8 cellular contexts compared by ENCODE assay signal in the genomic region with DNA sequence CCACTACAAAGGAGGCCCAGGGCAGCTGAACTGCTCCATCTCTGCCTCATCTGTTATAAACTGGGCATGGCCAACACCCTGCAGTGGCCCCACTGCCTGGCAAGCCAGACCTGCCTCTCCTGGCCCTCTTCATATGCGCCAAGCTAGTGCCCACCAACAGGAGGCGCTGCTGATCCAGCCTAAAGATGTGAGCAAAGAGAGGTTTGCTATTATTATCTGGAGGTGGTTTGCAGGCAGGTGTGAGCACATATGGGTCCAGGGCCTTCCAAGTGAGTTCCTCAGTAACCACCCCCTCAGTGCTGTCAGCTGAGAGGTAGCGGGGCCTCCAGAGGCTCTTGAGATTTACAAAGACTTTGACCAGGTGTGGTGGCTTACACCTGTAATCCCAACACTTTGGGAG.
DNase-seq lines count a peak whose midpoint lies in the region; ATAC-seq and TF ChIP-seq lines count a peak whose summit lies in the region.

No MANE protein-coding gene starts in this region.

- H3K36me3 ChIP-seq in CD8-positive, alpha-beta T cell (ENCODE audit: insufficient read depth, low read length) = no peaks in the 10 kb centered on the region

- CTCF ChIA-PET in CD8-positive, alpha-beta T cell (lab: Charles Lee) = interaction anchor here (0.6 to 3.5 kb wide), 11 partner anchors 10 to 409 kb away, joined by 3 to 21 read pairs (median 4); no protein-coding TSS in a partner anchor

- POLR2A ChIA-PET in CD8-positive, alpha-beta T cell (lab: Charles Lee) = no interaction called here

- no peak overlapping the region for H3K27ac Mint-ChIP-seq in CD8-positive, alpha-beta T cell

- no peaks in the 10 kb centered on the region for H3K9me3 Mint-ChIP-seq in CD8-positive, alpha-beta T cell

- no peaks in the 10 kb centered on the region for H3K9me3 ChIP-seq in CD8-positive, alpha-beta T cell (ENCODE audit: low read length)

- H3K27ac ChIP-seq in CD8-positive, alpha-beta T cell (ENCODE audit: low read depth, low read length) = no peak overlapping the region

- intact Hi-C loops in CD8-positive, alpha-beta T cell (cut with DNase I, micrococcal nuclease) = loop anchor here (1.0 to 10.0 kb wide), 4 partner anchors 291 to 693 kb away; no protein-coding TSS in a partner anchor

- peaks cover 11% of the 10 kb centered on the region for H3K4me1 ChIP-seq in CD8-positive, alpha-beta T cell (ENCODE audit: insufficient read depth, low read length)

- peaks cover 17% of the 10 kb centered on the region for H3K27me3 Mint-ChIP-seq in CD8-positive, alpha-beta T cell (ENCODE audit: low read depth)

- no peaks in the 10 kb centered on the region for H3K36me3 Mint-ChIP-seq in CD8-positive, alpha-beta T cell

- ATAC-seq in CD8-positive, alpha-beta T cell = peak; percentile 46
- no peak for ATAC-seq in HG03457 (IDR thresholded peaks at IDR 0.05; ENCODE audit: unreplicated experiment)
- no peak for ATAC-seq in HG02610 (IDR thresholded peaks at IDR 0.05; ENCODE audit: unreplicated experiment)
- ATAC-seq in HG02981 (IDR thresholded peaks at IDR 0.05; ENCODE audit: unreplicated experiment) = no peak

- H3K4me3 Mint-ChIP-seq in CD8-positive, alpha-beta T cell = no peak overlapping the region

- no peak overlapping the region for H3K4me3 ChIP-seq in CD8-positive, alpha-beta T cell (ENCODE audit: low read depth, low read length)

- TF ChIP-seq CTCF in CD8-positive, alpha-beta T cell (IDR thresholded peaks at IDR 0.05) = peak; percentile 49

- H3K27me3 ChIP-seq in CD8-positive, alpha-beta T cell (ENCODE audit: insufficient read depth, low read length) = no peaks in the 10 kb centered on the region

- DNase-seq in CD8-positive, alpha-beta T cell = peak; percentile 24 to 70 (median 51)
- DNase-seq in NCI-H69 (lab: John Stamatoyannopoulos, UW) = peak; percentile 29
- DNase-seq in activated T-cell treated with anti-CD3 and anti-CD28 coated beads, Interleukin-2, amount 50 U/mL, for 48 hours = peak; percentile 88
- DNase-seq in iPS-NIHi7 (ENCODE audit: extremely low spot score) = peak; percentile 65
- DNase-seq in stimulated activated CD8-positive, alpha-beta memory T cell treated with anti-CD3 and anti-CD28 coated beads, Interleukin-7, amount 100 ng/mL, for 4 hours (ENCODE audit: low read depth in 2 of 2) = peak; percentile 30 to 38

- H3K4me1 Mint-ChIP-seq in CD8-positive, alpha-beta T cell (ENCODE audit: low read depth) = peaks cover 9% of the 10 kb centered on the region

Comparison
In these comparisons a context has a peak if more than half of its experiments do, and no peak if none do; other contexts are left out.
1. DNase-seq: peak in every context shown above with its lines; median percentile 88 in activated T-cell treated with anti-CD3 and anti-CD28 coated beads, Interleukin-2, amount 50 U/mL, for 48 hours; 65 in iPS-NIHi7; 51 in CD8-positive, alpha-beta T cell; 34 in stimulated activated CD8-positive, alpha-beta memory T cell treated with anti-CD3 and anti-CD28 coated beads, Interleukin-7, amount 100 ng/mL, for 4 hours; 29 in NCI-H69.